14 cellular contexts compared by ENCODE assay signal in the genomic region with DNA sequence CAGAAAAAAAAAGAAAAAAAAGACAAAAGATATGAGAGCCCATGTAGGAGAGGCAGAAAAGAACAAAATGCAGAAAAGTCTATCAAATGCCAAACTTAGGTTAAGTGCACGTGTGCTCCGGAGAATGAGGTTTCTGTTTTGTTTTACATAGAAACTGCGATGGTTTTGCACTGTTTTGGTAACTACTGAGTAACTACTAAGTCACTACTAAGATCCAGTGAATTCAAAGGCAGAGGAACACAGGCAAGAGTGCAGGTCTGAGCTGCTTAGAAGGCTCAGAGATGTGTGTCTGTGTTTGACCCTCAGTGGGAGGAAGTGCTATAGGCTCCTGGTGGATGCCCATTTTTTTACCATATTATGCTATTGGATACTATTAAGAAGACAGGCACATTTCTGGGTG.
DNase-seq lines count a peak whose midpoint lies in the region; FAIRE-seq and TF ChIP-seq lines count a peak whose summit lies in the region.
"Had no signal": no experiment of that assay in that cellular context is flagged by ENCODE, and none has a peak within 500 bp of the region (broad histone marks: within the 10 kb centered on the region; RNA-seq: fewer than 3 reads in every experiment).

No MANE protein-coding gene starts in this region.

- peaks cover 60% of the 10 kb centered on the region for H3K4me1 Mint-ChIP-seq in nephron
- H3K4me1 Mint-ChIP-seq in activated naive CD8-positive, alpha-beta T cell treated with anti-CD3 and anti-CD28 coated beads for 36 hours, result no peaks in the 10 kb centered on the region
- H3K4me1 Mint-ChIP-seq: stimulated activated effector memory CD8-positive, alpha-beta T cell treated with anti-CD3 and anti-CD28 coated beads, Interleukin-12 subunit alpha, Interleukin-12 subunit beta, amount 100 ng/mL, for 72 hours had no signal

- no peaks in the 10 kb centered on the region for H3K36me3 ChIP-seq in bronchial epithelial cell (ENCODE audit: control insufficient read depth, insufficient read depth, low read length)
- H3K36me3 ChIP-seq: cardiac muscle cell had no signal

- no peak overlapping the region for H3K4me3 ChIP-seq in bronchial epithelial cell (ENCODE audit: low read depth, low read length)
- H3K4me3 ChIP-seq: cardiac muscle cell, SK-N-MC had no signal

- TF ChIP-seq POLR2A in GM12891 (IDR thresholded peaks at IDR 0.05; ENCODE audit: low read depth, low read length), result no peak

- no peaks in the 10 kb centered on the region for H3K27me3 Mint-ChIP-seq in nephron (ENCODE audit: low read depth)
- no peaks in the 10 kb centered on the region for H3K27me3 Mint-ChIP-seq in activated naive CD8-positive, alpha-beta T cell treated with anti-CD3 and anti-CD28 coated beads for 36 hours

- H3K27me3 ChIP-seq in bronchial epithelial cell (ENCODE audit: control insufficient read depth, insufficient read depth, low read length), result no peaks in the 10 kb centered on the region
- H3K27me3 ChIP-seq: cardiac muscle cell had no signal

- no peak overlapping the region for H3K4me3 Mint-ChIP-seq in nephron
- H3K4me3 Mint-ChIP-seq in activated naive CD8-positive, alpha-beta T cell treated with anti-CD3 and anti-CD28 coated beads for 36 hours, result no peak overlapping the region
- H3K4me3 Mint-ChIP-seq: immature natural killer cell; stimulated activated effector memory CD8-positive, alpha-beta T cell treated with anti-CD3 and anti-CD28 coated beads, Interleukin-12 subunit alpha, Interleukin-12 subunit beta, amount 100 ng/mL, for 72 hours had no signal

- H3K27ac Mint-ChIP-seq in nephron, result peak overlapping the region; percentile 58 to 82 (median 68)
- no peak overlapping the region for H3K27ac Mint-ChIP-seq in activated naive CD8-positive, alpha-beta T cell treated with anti-CD3 and anti-CD28 coated beads for 36 hours
- H3K27ac Mint-ChIP-seq: immature natural killer cell; stimulated activated effector memory CD8-positive, alpha-beta T cell treated with anti-CD3 and anti-CD28 coated beads, Interleukin-12 subunit alpha, Interleukin-12 subunit beta, amount 100 ng/mL, for 72 hours had no signal

- FAIRE-seq in GM12891 (lab: Jason Lieb, UNC) (no peak), bronchial epithelial cell (lab: Jason Lieb, UNC) (no peak), urothelium cell line (lab: Jason Lieb, UNC) (no peak)

- no peak for DNase-seq in GM12891 (ENCODE audit: insufficient read length, low spot score)
- peak; percentile 14 for DNase-seq in HT1080 (ENCODE audit: low read depth)
- peak; percentile 27 for DNase-seq in bronchial epithelial cell (ENCODE audit: low read depth)
- DNase-seq in NCI-H82 (lab: John Stamatoyannopoulos, UW), result no peak
- no peak for DNase-seq in urothelium cell line (ENCODE audit: low spot score)
- DNase-seq in HPDE6-E6E7 (ENCODE audit: extremely low spot score), result no peak
- no peak for DNase-seq in activated naive CD8-positive, alpha-beta T cell treated with anti-CD3 and anti-CD28 coated beads for 36 hours
- DNase-seq: activated CD4-positive, CD25-positive, alpha-beta regulatory T cell treated with anti-CD3 and anti-CD28 coated beads, Interleukin-2, amount 50 U/mL, for 72 hours; immature natural killer cell; NCI-H1694 treated with DMSO at 0.1 percent for 48 hours had no signal

- H3K36me3 Mint-ChIP-seq in nephron (ENCODE audit: low read depth), result no peaks in the 10 kb centered on the region
- no peaks in the 10 kb centered on the region for H3K36me3 Mint-ChIP-seq in activated naive CD8-positive, alpha-beta T cell treated with anti-CD3 and anti-CD28 coated beads for 36 hours
- H3K36me3 Mint-ChIP-seq: immature natural killer cell; stimulated activated effector memory CD8-positive, alpha-beta T cell treated with anti-CD3 and anti-CD28 coated beads, Interleukin-12 subunit alpha, Interleukin-12 subunit beta, amount 100 ng/mL, for 72 hours had no signal

- TF ChIP-seq CTCF in bronchial epithelial cell (IDR thresholded peaks at IDR 0.05; ENCODE audit: insufficient read depth, low read length, severe bottlenecking) (no peak), nephron (IDR thresholded peaks at IDR 0.05; ENCODE audit: unreplicated experiment in 3 of 3) (no peak)

- no peaks in the 10 kb centered on the region for H3K9me3 Mint-ChIP-seq in nephron
- no peaks in the 10 kb centered on the region for H3K9me3 Mint-ChIP-seq in activated naive CD8-positive, alpha-beta T cell treated with anti-CD3 and anti-CD28 coated beads for 36 hours
- H3K9me3 Mint-ChIP-seq: immature natural killer cell; stimulated activated effector memory CD8-positive, alpha-beta T cell treated with anti-CD3 and anti-CD28 coated beads, Interleukin-12 subunit alpha, Interleukin-12 subunit beta, amount 100 ng/mL, for 72 hours had no signal

TF ChIP-seq in GM12891, 5 proteins besides CTCF, POLR2A, EP300 and RAD21:
- TF ChIP-seq POU2F2 (IDR thresholded peaks at IDR 0.05; ENCODE audit: low read depth, low read length), result no peak
- TF ChIP-seq TAF1 (IDR thresholded peaks at IDR 0.05; ENCODE audit: low read depth, low read length), result no peak
- TF ChIP-seq POLR2AphosphoS5 (IDR thresholded peaks at IDR 0.05; ENCODE audit: low read depth, low read length), result no peak
- TF ChIP-seq PAX5 (IDR thresholded peaks at IDR 0.05; ENCODE audit: insufficient read depth, low read length, severe bottlenecking), result no peak
- TF ChIP-seq SPI1 (IDR thresholded peaks at IDR 0.05; ENCODE audit: low read depth, low read length), result 0 out of 2 replicates have a peak, but pooled peaks have one; percentile 17

Comparison
In these comparisons a context has a peak if more than half of its experiments do, and no peak if none do; other contexts are left out.
1. DNase-seq: peak in HT1080 (single experiment) and bronchial epithelial cell (single experiment); none in GM12891 (single experiment), NCI-H82 (single experiment), urothelium cell line (single experiment), HPDE6-E6E7 (single experiment) and activated naive CD8-positive, alpha-beta T cell treated with anti-CD3 and anti-CD28 coated beads for 36 hours (single experiment).